In genomic region chr2:27356056-27356381, GRCh38 we compare ENCODE assay signal across 8 cellular contexts. TPM values are rescaled to one million over a fixed set of nuclear protein-coding genes. Genes with fewer than 3 reads are reported as not detected.
DNase-seq lines count a peak whose midpoint lies in the region; ATAC-seq, FAIRE-seq and TF ChIP-seq lines count a peak whose summit lies in the region.

No MANE protein-coding gene starts in this region.

- H2BK5ac ChIP-seq in H1 (ENCODE audit: low read depth, low read length), result peak overlapping the region; percentile 94

- TF ChIP-seq POLR2A in H1 (IDR thresholded peaks at IDR 0.05; ENCODE audit: control extremely low read depth in 1 of 2, low read depth in 2 of 2, low read length in 2 of 2) (no peak), vagina (IDR thresholded peaks at IDR 0.05) (no peak)

- peak overlapping the region; percentile 85 for H4K5ac ChIP-seq in H1 (ENCODE audit: insufficient read length, low read depth, low read length)

- H3K23ac ChIP-seq in H1 (ENCODE audit: insufficient read length), result no peak overlapping the region

- peak overlapping the region; percentile 73 for H2BK12ac ChIP-seq in H1 (ENCODE audit: low read depth, low read length)

- H3K18ac ChIP-seq in H1 (ENCODE audit: extremely low read depth, low read length), result peak overlapping the region; percentile 89

- H4K91ac ChIP-seq in H1 (replicated peaks; ENCODE audit: insufficient read length, low read length), result peak overlapping the region; percentile 96

- no peak overlapping the region for H2BK20ac ChIP-seq in H1 (ENCODE audit: low read length)

- TF ChIP-seq RAD21 in H1 (IDR thresholded peaks at IDR 0.05 in 1 of 2, conservative IDR thresholded peaks at IDR 0.05 in 1 of 2; ENCODE audit: low read depth in 2 of 2, low read length in 2 of 2), result no peak

- H3K4me3 ChIP-seq in H1 (ENCODE audit: extremely low read depth in 1 of 4, insufficient read depth in 2 of 4, low read depth in 3 of 4, low read length in 4 of 4) (peak overlapping the region; percentile 68 to 97 (median 90)), mucosa of descending colon (peak overlapping the region; percentile 49), vagina (peak overlapping the region; percentile 85 to 94)

- H3K36me3 ChIP-seq in H1 (ENCODE audit: control insufficient read depth in 2 of 4, insufficient read depth in 4 of 4, low read length in 3 of 4), result no peaks in the 10 kb centered on the region
- no peaks in the 10 kb centered on the region for H3K36me3 ChIP-seq in mucosa of descending colon (ENCODE audit: low read depth)
- no peaks in the 10 kb centered on the region for H3K36me3 ChIP-seq in vagina

- intact Hi-C loops in mucosa of descending colon (cut with DNase I, micrococcal nuclease), result no loop called here
- intact Hi-C loops in vagina (cut with DNase I), result no loop called here

- ATAC-seq in GM21447 (IDR thresholded peaks at IDR 0.05; ENCODE audit: unreplicated experiment) (peak; percentile 39), SK-N-SH treated with all-trans-retinoic acid at 6 μM for 48 hours (peak; percentile 55), mucosa of descending colon (peak; percentile 61)

- H3K79me1 ChIP-seq in H1 (ENCODE audit: low read depth, low read length), result no peaks in the 10 kb centered on the region; the same call in 1 of the 2 replicates

- peak overlapping the region; percentile 96; the same call in 1 of the 2 replicates for H4K8ac ChIP-seq in H1 (ENCODE audit: extremely low read depth, insufficient read depth, low read length)

- 2% methylated on average over 12 of the region's 12 CpGs; no CpG with 5 or more reads in 1 of the 2 experiments for WGBS in H1 (ENCODE audit: extremely low coverage in 1 of 2, insufficient coverage in 1 of 2, insufficient read length in 1 of 2, insufficient replicate concordance in 2 of 2, low coverage in 1 of 2, low lambda C conversion rate in 2 of 2, missing lambda C conversion rate in 1 of 2), 2 experiments

- DNase-seq in NCI-H1105 (lab: John Stamatoyannopoulos, UW) (peak; percentile 15), NCI-H1105 treated with DMSO at 0.1 percent for 48 hours (lab: John Stamatoyannopoulos, UW) (no peak), HT1080 (ENCODE audit: low read depth) (peak; percentile 60), H1 (ENCODE audit: low read depth in 1 of 2, low spot score in 2 of 2) (peak in 1 of 2 experiments; percentile 69), mucosa of descending colon (peak; percentile 74 to 83 (median 77)), vagina (ENCODE audit: extremely low spot score in 2 of 2) (no peak)

- peak overlapping the region; percentile 61 to 98 (median 96) for H3K9ac ChIP-seq in H1 (replicated peaks in 1 of 4; ENCODE audit: extremely low read depth in 1 of 4, low read depth in 3 of 4, low read length in 3 of 4)

- H3K79me2 ChIP-seq in H1 (ENCODE audit: control insufficient read depth in 1 of 2, insufficient read depth in 2 of 2, low read length in 2 of 2), result peaks cover 11 to 63% of the 10 kb centered on the region in 2 experiments; a peak in 3 of 4 replicates

- no peak overlapping the region for H3K14ac ChIP-seq in H1 (ENCODE audit: insufficient read length)

- H3K4me2 ChIP-seq in H1 (ENCODE audit: insufficient read depth in 1 of 2, low read depth in 2 of 2, low read length in 2 of 2), result peak overlapping the region; percentile 63 to 69

- H2BK120ac ChIP-seq in H1 (replicated peaks; ENCODE audit: low read depth, low read length), result no peak overlapping the region

- H3K27ac ChIP-seq in H1 (ENCODE audit: low read depth, low read length), result peak overlapping the region; percentile 95
- peak overlapping the region; percentile 82 for H3K27ac ChIP-seq in vagina

- FAIRE-seq in H1 (lab: Jason Lieb, UNC), result no peak

- no peak overlapping the region; the same call in 1 of the 2 replicates for H2AK5ac ChIP-seq in H1 (ENCODE audit: low read depth, low read length)

- H3K4me1 ChIP-seq in H1 (replicated peaks in 1 of 4; ENCODE audit: control insufficient read depth in 3 of 4, insufficient read depth in 4 of 4, low read length in 3 of 4) (peaks cover 0 to 12% (median 4%) of the 10 kb centered on the region in 4 experiments; a peak in 4 of 7 replicates), mucosa of descending colon (ENCODE audit: low read depth) (peaks cover 41% of the 10 kb centered on the region), vagina (peaks cover 45% of the 10 kb centered on the region)

- H3K9me3 ChIP-seq in H1 (ENCODE audit: insufficient read depth in 2 of 2, low read depth in 1 of 2, low read length in 1 of 2) (no peaks in the 10 kb centered on the region), mucosa of descending colon (no peaks in the 10 kb centered on the region), vagina (no peaks in the 10 kb centered on the region)

- H4K20me1 ChIP-seq in H1 (replicated peaks in 1 of 2; ENCODE audit: control insufficient read depth in 1 of 2, insufficient read depth in 2 of 2, low read length in 2 of 2), result peaks cover 0 to 3% of the 10 kb centered on the region in 2 experiments

- no peak for TF ChIP-seq CTCF in H1 (IDR thresholded peaks at IDR 0.05; ENCODE audit: control extremely low read depth in 1 of 3, insufficient read depth in 1 of 3, low read depth in 1 of 3, low read length in 3 of 3)
- TF ChIP-seq CTCF in mucosa of descending colon (IDR thresholded peaks at IDR 0.05), result no peak
- TF ChIP-seq CTCF in vagina (IDR thresholded peaks at IDR 0.05), result no peak

- H2BK15ac ChIP-seq in H1 (ENCODE audit: low read length), result no peak overlapping the region

- H3K27me3 ChIP-seq in H1 (replicated peaks in 1 of 4; ENCODE audit: control insufficient read depth in 3 of 4, extremely low read depth in 1 of 4, insufficient read depth in 3 of 4, low read length in 3 of 4), result no peaks in the 10 kb centered on the region
- H3K27me3 ChIP-seq in vagina, result no peaks in the 10 kb centered on the region

- peak overlapping the region; percentile 77 for H3K56ac ChIP-seq in H1 (replicated peaks; ENCODE audit: insufficient read length, low read depth, low read length)

- CTCF ChIA-PET in H1 (lab: Charles Lee; ENCODE audit: partially characterized antibody), result no interaction called here

- H3K4ac ChIP-seq in H1 (replicated peaks; ENCODE audit: insufficient read length, low read depth, low read length), result no peak overlapping the region

- H3K23me2 ChIP-seq in H1 (ENCODE audit: low read depth, low read length), result no peaks in the 10 kb centered on the region

- POLR2A ChIA-PET in H1 (lab: Charles Lee; ENCODE audit: partially characterized antibody), result interaction anchor here (0.9 to 9.5 kb wide), 30 partner anchors 8 to 303 kb away, joined by 3 to 135 read pairs (median 5); partner anchors contain the start of genes CAD, EIF2B4, FNDC4 and MPV17

- TF ChIP-seq EP300 in H1 (IDR thresholded peaks at IDR 0.05; ENCODE audit: borderline replicate concordance in 1 of 2, low read depth in 2 of 2, low read length in 2 of 2), result no peak

- H2AFZ ChIP-seq in H1 (ENCODE audit: low read length), result no peak overlapping the region

RNA-seq across cellular contexts. Expression of gene GTF3C2, which starts 0.5 kb away (rescaled TPM):
- 52.9 and 72.5 TPM in 2 replicates for total RNA-seq in HT1080 (2014; rRNA removed; shearing (Covaris generic))
- 46.4 and 48.0 TPM in 2 replicates for polyA plus RNA-seq in HT1080 (2015; cell fraction: cytosol; rRNA removed)
- 109 and 110 TPM in 2 replicates for polyA plus RNA-seq in HT1080 (2015; cell fraction: nucleus; rRNA removed)
- 118 and 129 TPM in 2 replicates for total RNA-seq in H1 (2021; fragmentation: NEBNext Ultra II Directional; extraction: Animal tissue kit (Norgen Biotek cat#: 25700))
- 121 and 127 TPM in 2 replicates for polyA plus RNA-seq in H1 (2011; rRNA removed)
- 107 TPM for polyA plus RNA-seq in H1 (2011; cell fraction: cytosol; rRNA removed)
- 166 TPM for polyA plus RNA-seq in H1 (2011; cell fraction: nucleus; rRNA removed)
- polyA plus RNA-seq in H1 (2012, experiment 1 of 2), result 104 to 106 TPM (median 105 TPM) in 4 replicates
- polyA plus RNA-seq in H1 (2012, experiment 2 of 2), result 83.0 TPM
- 62.8 TPM for polyA plus RNA-seq in H1 (2013, experiment 1 of 2)
- 59.8 TPM for polyA plus RNA-seq in H1 (2013, experiment 2 of 2)
- polyA minus RNA-seq in H1 (2011; rRNA and poly(A)+ RNA removed), result 155 TPM in 2 replicates
- 55.5 TPM for polyA minus RNA-seq in H1 (2011; cell fraction: cytosol; rRNA and poly(A)+ RNA removed)
- 101 TPM for polyA minus RNA-seq in H1 (2011; cell fraction: nucleus; rRNA and poly(A)+ RNA removed)
- 10 to 100 TPM; 53.7 to 83.5 (median 56.9) TPM for total RNA-seq in mucosa of descending colon
- 67.5 TPM for total RNA-seq in vagina

RNA-seq across cellular contexts. Expression of gene EIF2B4, which starts 14.1 kb away (rescaled TPM):
- total RNA-seq in HT1080 (2014; rRNA removed; shearing (Covaris generic)), result 29.8 and 42.1 TPM in 2 replicates
- polyA plus RNA-seq in HT1080 (2015; cell fraction: cytosol; rRNA removed), result 15.9 and 18.1 TPM in 2 replicates
- 37.6 and 42.3 TPM in 2 replicates for polyA plus RNA-seq in HT1080 (2015; cell fraction: nucleus; rRNA removed)
- 63.2 and 66.0 TPM in 2 replicates for total RNA-seq in H1 (2021; fragmentation: NEBNext Ultra II Directional; extraction: Animal tissue kit (Norgen Biotek cat#: 25700))
- polyA plus RNA-seq in H1 (2011; rRNA removed), result 60.0 and 61.0 TPM in 2 replicates
- polyA plus RNA-seq in H1 (2011; cell fraction: cytosol; rRNA removed), result 55.4 TPM
- polyA plus RNA-seq in H1 (2011; cell fraction: nucleus; rRNA removed), result 83.6 TPM
- 82.5 to 99.4 TPM (median 88.1 TPM) in 4 replicates for polyA plus RNA-seq in H1 (2012, experiment 1 of 2)
- 54.6 TPM for polyA plus RNA-seq in H1 (2012, experiment 2 of 2)
- 39.3 TPM for polyA plus RNA-seq in H1 (2013, experiment 1 of 2)
- polyA plus RNA-seq in H1 (2013, experiment 2 of 2), result 35.6 TPM
- 95.7 and 100 TPM in 2 replicates for polyA minus RNA-seq in H1 (2011; rRNA and poly(A)+ RNA removed)
- polyA minus RNA-seq in H1 (2011; cell fraction: cytosol; rRNA and poly(A)+ RNA removed), result 19.5 TPM
- polyA minus RNA-seq in H1 (2011; cell fraction: nucleus; rRNA and poly(A)+ RNA removed), result 25.6 TPM
- 10 to 100 TPM; 31.4 to 59.9 (median 34.0) TPM for total RNA-seq in mucosa of descending colon
- total RNA-seq in vagina, result 37.1 TPM

RNA-seq across cellular contexts. Expression of gene SNX17, which starts 14.4 kb away (rescaled TPM):
- total RNA-seq in HT1080 (2014; rRNA removed; shearing (Covaris generic)), result 122 and 140 TPM in 2 replicates
- polyA plus RNA-seq in HT1080 (2015; cell fraction: cytosol; rRNA removed), result 115 and 116 TPM in 2 replicates
- 112 and 114 TPM in 2 replicates for polyA plus RNA-seq in HT1080 (2015; cell fraction: nucleus; rRNA removed)
- 54.9 and 59.1 TPM in 2 replicates for total RNA-seq in H1 (2021; fragmentation: NEBNext Ultra II Directional; extraction: Animal tissue kit (Norgen Biotek cat#: 25700))
- 66.2 and 76.8 TPM in 2 replicates for polyA plus RNA-seq in H1 (2011; rRNA removed)
- 64.6 TPM for polyA plus RNA-seq in H1 (2011; cell fraction: cytosol; rRNA removed)
- polyA plus RNA-seq in H1 (2011; cell fraction: nucleus; rRNA removed), result 83.1 TPM
- polyA plus RNA-seq in H1 (2012, experiment 1 of 2), result 49.9 to 71.4 TPM (median 63.8 TPM) in 4 replicates
- polyA plus RNA-seq in H1 (2012, experiment 2 of 2), result 95.1 TPM
- polyA plus RNA-seq in H1 (2013, experiment 1 of 2), result 28.0 TPM
- polyA plus RNA-seq in H1 (2013, experiment 2 of 2), result 24.9 TPM
- 55.8 and 56.8 TPM in 2 replicates for polyA minus RNA-seq in H1 (2011; rRNA and poly(A)+ RNA removed)
- 32.9 TPM for polyA minus RNA-seq in H1 (2011; cell fraction: cytosol; rRNA and poly(A)+ RNA removed)
- polyA minus RNA-seq in H1 (2011; cell fraction: nucleus; rRNA and poly(A)+ RNA removed), result 54.7 TPM
- 10 to 100 TPM; 85.5 to 94.4 (median 91.0) TPM for total RNA-seq in mucosa of descending colon
- 99.2 TPM for total RNA-seq in vagina

RNA-seq across cellular contexts. Expression of gene ZNF513, which starts 24.5 kb away (rescaled TPM):
- 2.4 and 3.1 TPM in 2 replicates for total RNA-seq in HT1080 (2014; rRNA removed; shearing (Covaris generic))
- polyA plus RNA-seq in HT1080 (2015; cell fraction: cytosol; rRNA removed), result 8.6 and 9.5 TPM in 2 replicates
- 23.8 and 31.5 TPM in 2 replicates for polyA plus RNA-seq in HT1080 (2015; cell fraction: nucleus; rRNA removed)
- 17.3 and 18.8 TPM in 2 replicates for total RNA-seq in H1 (2021; fragmentation: NEBNext Ultra II Directional; extraction: Animal tissue kit (Norgen Biotek cat#: 25700))
- 29.5 and 35.0 TPM in 2 replicates for polyA plus RNA-seq in H1 (2011; rRNA removed)
- 26.3 TPM for polyA plus RNA-seq in H1 (2011; cell fraction: cytosol; rRNA removed)
- 41.9 TPM for polyA plus RNA-seq in H1 (2011; cell fraction: nucleus; rRNA removed)
- 11.1 to 21.0 TPM (median 18.9 TPM) in 4 replicates for polyA plus RNA-seq in H1 (2012, experiment 1 of 2)
- 14.4 TPM for polyA plus RNA-seq in H1 (2012, experiment 2 of 2)
- 15.4 TPM for polyA plus RNA-seq in H1 (2013, experiment 1 of 2)
- 13.8 TPM for polyA plus RNA-seq in H1 (2013, experiment 2 of 2)
- polyA minus RNA-seq in H1 (2011; rRNA and poly(A)+ RNA removed), result 8.3 and 10.7 TPM in 2 replicates
- 12.0 TPM for polyA minus RNA-seq in H1 (2011; cell fraction: cytosol; rRNA and poly(A)+ RNA removed)
- polyA minus RNA-seq in H1 (2011; cell fraction: nucleus; rRNA and poly(A)+ RNA removed), result 17.0 TPM
- total RNA-seq in mucosa of descending colon, result 10 to 100 TPM; 22.6 to 32.0 (median 25.4) TPM
- 17.4 TPM for total RNA-seq in vagina

RNA-seq across cellular contexts. Expression of gene MPV17, which starts 33.1 kb away (rescaled TPM):
- total RNA-seq in HT1080 (2014; rRNA removed; shearing (Covaris generic)), result 80.7 and 81.5 TPM in 2 replicates
- polyA plus RNA-seq in HT1080 (2015; cell fraction: cytosol; rRNA removed), result 98.8 and 105 TPM in 2 replicates
- polyA plus RNA-seq in HT1080 (2015; cell fraction: nucleus; rRNA removed), result 199 and 222 TPM in 2 replicates
- total RNA-seq in H1 (2021; fragmentation: NEBNext Ultra II Directional; extraction: Animal tissue kit (Norgen Biotek cat#: 25700)), result 45.2 and 46.1 TPM in 2 replicates
- 148 and 181 TPM in 2 replicates for polyA plus RNA-seq in H1 (2011; rRNA removed)
- 116 TPM for polyA plus RNA-seq in H1 (2011; cell fraction: cytosol; rRNA removed)
- polyA plus RNA-seq in H1 (2011; cell fraction: nucleus; rRNA removed), result 98.4 TPM
- 73.4 to 78.7 TPM (median 77.0 TPM) in 4 replicates for polyA plus RNA-seq in H1 (2012, experiment 1 of 2)
- polyA plus RNA-seq in H1 (2012, experiment 2 of 2), result 91.9 TPM
- polyA plus RNA-seq in H1 (2013, experiment 1 of 2), result 93.7 TPM
- polyA plus RNA-seq in H1 (2013, experiment 2 of 2), result 97.7 TPM
- 104 and 115 TPM in 2 replicates for polyA minus RNA-seq in H1 (2011; rRNA and poly(A)+ RNA removed)
- polyA minus RNA-seq in H1 (2011; cell fraction: cytosol; rRNA and poly(A)+ RNA removed), result 27.7 TPM
- 39.2 TPM for polyA minus RNA-seq in H1 (2011; cell fraction: nucleus; rRNA and poly(A)+ RNA removed)
- 10 to 100 TPM; 39.5 to 49.0 (median 41.9) TPM for total RNA-seq in mucosa of descending colon
- 55.7 TPM for total RNA-seq in vagina

Comparison
In these comparisons a context has a peak if more than half of its experiments do, and no peak if none do; other contexts are left out.
1. DNase-seq: peak in NCI-H1105 (single experiment), HT1080 (single experiment) and mucosa of descending colon (3 of 3); none in NCI-H1105 treated with DMSO at 0.1 percent for 48 hours (single experiment) and vagina (0 of 2).
2. Peak in every context shown above with its lines, with median percentiles within 50 percentile points of each other: ATAC-seq and H3K4me3 ChIP-seq.